In genomic region chr1:158933621-158934020, GRCh38 we compare ENCODE assay signal across 18 cellular contexts. TPM values are rescaled to one million over a fixed set of nuclear protein-coding genes. Genes with fewer than 3 reads are reported as not detected.
A peak's percentile ranks its signal among the peaks of the same experiment; 100 is the strongest.
DNase-seq lines count a peak whose midpoint lies in the region; ATAC-seq and TF ChIP-seq lines count a peak whose summit lies in the region.
"Had no signal": no experiment of that assay in that cellular context is flagged by ENCODE, and none has a peak within 500 bp of the region (broad histone marks: within the 10 kb centered on the region; RNA-seq: fewer than 3 reads in every experiment).

No MANE protein-coding gene starts in this region.

- no peak for TF ChIP-seq CTCF in CD8-positive, alpha-beta T cell (IDR thresholded peaks at IDR 0.05)
- no peak for TF ChIP-seq CTCF in OCI-LY1 (IDR thresholded peaks at IDR 0.05; ENCODE audit: low read length)

- intact Hi-C loops in CD8-positive, alpha-beta T cell (cut with DNase I, micrococcal nuclease): loop anchor here in 1 of 2 experiments (5.0 kb wide), 1 partner anchor 74 kb away; the partner anchor contains the start of gene IFI16

- POLR2A ChIA-PET in CD8-positive, alpha-beta T cell (lab: Charles Lee): no interaction called here

- H3K4me3 ChIP-seq in CD8-positive, alpha-beta T cell (ENCODE audit: low read depth, low read length): peak overlapping the region; percentile 33
- peak overlapping the region; percentile 54 for H3K4me3 ChIP-seq in OCI-LY1 (ENCODE audit: low read depth, low read length, poor library complexity, severe bottlenecking)
- H3K4me3 ChIP-seq: coronary artery, esophagus muscularis mucosa had no signal

- H3K36me3 ChIP-seq in CD8-positive, alpha-beta T cell (ENCODE audit: insufficient read depth, low read length): no peaks in the 10 kb centered on the region
- no peaks in the 10 kb centered on the region; the same call in 1 of the 2 replicates for H3K36me3 ChIP-seq in OCI-LY1 (ENCODE audit: insufficient read depth, low read length)
- H3K36me3 ChIP-seq: esophagus muscularis mucosa, left lung had no signal

- H3K9me2 ChIP-seq in OCI-LY1 (ENCODE audit: low read depth, low read length): no peaks in the 10 kb centered on the region

- H2AFZ ChIP-seq in OCI-LY1 (ENCODE audit: low read length): no peak overlapping the region

- peaks cover 31% of the 10 kb centered on the region for H3K36me3 Mint-ChIP-seq in CD8-positive, alpha-beta T cell

- H3K9me3 Mint-ChIP-seq in CD8-positive, alpha-beta T cell: peaks cover under 1% of the 10 kb centered on the region
- H3K9me3 Mint-ChIP-seq: HFFc6 had no signal

- H3K4me2 ChIP-seq in OCI-LY1 (ENCODE audit: low read length): peak overlapping the region; percentile 48

- H3K27ac Mint-ChIP-seq in CD8-positive, alpha-beta T cell: peak overlapping the region; percentile 85
- H3K27ac Mint-ChIP-seq: HFFc6 had no signal

- H3K4me1 Mint-ChIP-seq in CD8-positive, alpha-beta T cell (ENCODE audit: low read depth): peaks cover 33% of the 10 kb centered on the region

- peak overlapping the region; percentile 84 for H3K4me3 Mint-ChIP-seq in CD8-positive, alpha-beta T cell
- H3K4me3 Mint-ChIP-seq: HFFc6 had no signal

- CTCF ChIA-PET in CD8-positive, alpha-beta T cell (lab: Charles Lee): no interaction called here

- H3K9me3 ChIP-seq in CD8-positive, alpha-beta T cell (ENCODE audit: low read length): no peaks in the 10 kb centered on the region
- no peaks in the 10 kb centered on the region for H3K9me3 ChIP-seq in OCI-LY1 (ENCODE audit: low read length)
- H3K9me3 ChIP-seq: esophagus muscularis mucosa, left lung had no signal

- H3F3A ChIP-seq in OCI-LY1 (ENCODE audit: insufficient read depth, low read length): no peaks in the 10 kb centered on the region

- no peak for ATAC-seq in CD8-positive, alpha-beta T cell
- ATAC-seq in GM18867 (IDR thresholded peaks at IDR 0.05; ENCODE audit: unreplicated experiment): peak; percentile 59
- no peak for ATAC-seq in HG02571 (IDR thresholded peaks at IDR 0.05; ENCODE audit: unreplicated experiment)
- no peak for ATAC-seq in HG02840 (IDR thresholded peaks at IDR 0.05; ENCODE audit: low FRiP score, unreplicated experiment)
- ATAC-seq: left lung, sciatic nerve had no signal

- H3K27me3 Mint-ChIP-seq in CD8-positive, alpha-beta T cell (ENCODE audit: low read depth): no peaks in the 10 kb centered on the region

- H3K9ac ChIP-seq in OCI-LY1 (ENCODE audit: low read length): peak overlapping the region; percentile 40

- no peak overlapping the region for H3K27ac ChIP-seq in CD8-positive, alpha-beta T cell (ENCODE audit: low read depth, low read length)
- H3K27ac ChIP-seq in OCI-LY1 (ENCODE audit: low read depth, low read length, poor library complexity, severe bottlenecking): peak overlapping the region; percentile 25
- H3K27ac ChIP-seq: coronary artery, esophagus muscularis mucosa, left lung had no signal

- no peak for DNase-seq in CD8-positive, alpha-beta T cell
- DNase-seq in central memory CD4-positive, alpha-beta T cell: peak; percentile 28
- DNase-seq in cerebellar nuclear complex (lab: John Stamatoyannopoulos, UW) (no peak), NCI-H345 treated with DMSO at 0.1 percent for 48 hours (lab: John Stamatoyannopoulos, UW; ENCODE audit: unreplicated experiment) (no peak)
- DNase-seq: activated effector memory CD4-positive, alpha-beta T cell treated with anti-CD3 and anti-CD28 coated beads, Interleukin-2, amount 50 U/mL, for 16 hours; HFFc6; hippocampal formation; left lung; NCI-H187 treated with DMSO at 0.1 percent for 48 hours; NCI-H82 had no signal

- H3K4me1 ChIP-seq in CD8-positive, alpha-beta T cell (ENCODE audit: insufficient read depth, low read length): peaks cover 6% of the 10 kb centered on the region
- peaks cover 37% of the 10 kb centered on the region for H3K4me1 ChIP-seq in OCI-LY1 (ENCODE audit: insufficient read depth, low read length, severe bottlenecking)
- H3K4me1 ChIP-seq: esophagus muscularis mucosa, left lung had no signal

- H3K27me3 ChIP-seq in CD8-positive, alpha-beta T cell (ENCODE audit: insufficient read depth, low read length): no peaks in the 10 kb centered on the region
- H3K27me3 ChIP-seq in OCI-LY1 (ENCODE audit: insufficient read depth, low read length): no peaks in the 10 kb centered on the region
- H3K27me3 ChIP-seq: esophagus muscularis mucosa, left lung had no signal

- H4K20me1 ChIP-seq in OCI-LY1 (ENCODE audit: insufficient read depth, low read length): no peaks in the 10 kb centered on the region

- H3K79me2 ChIP-seq in OCI-LY1 (ENCODE audit: insufficient read depth, low read length): peaks cover 7% of the 10 kb centered on the region; the same call in 1 of the 2 replicates

RNA-seq across cellular contexts. Expression of gene PYHIN1, which starts 2.3 kb away (rescaled TPM):
- 10 to 100 TPM; 16.0 to 16.7 TPM for total RNA-seq in CD8-positive, alpha-beta T cell
- total RNA-seq: Daoy, HFFc6 had no signal
